ENCODE assay signal across 10 cellular contexts in genomic region chrX:16081357-16081756, GRCh38. TPM values are rescaled to one million over a fixed set of nuclear protein-coding genes. Genes with fewer than 3 reads are reported as not detected.
"Had no signal": no experiment of that assay in that cellular context is flagged by ENCODE, and none has a peak within 500 bp of the region (broad histone marks: within the 10 kb centered on the region; RNA-seq: fewer than 3 reads in every experiment).

No MANE protein-coding gene starts in this region.

- H3K27ac Mint-ChIP-seq: GM23338, H9, IgD-negative memory B cell had no signal

- H3K4me3 ChIP-seq: GM23338 had no signal

- H3K4me3 Mint-ChIP-seq: GM23338, H9, IgD-negative memory B cell had no signal

- ATAC-seq: GM23338, HepG2 had no signal

- DNase-seq: H9, HCEC 1CT, KBM-7 had no signal

- H3K36me3 Mint-ChIP-seq: IgD-negative memory B cell had no signal

- FAIRE-seq: H54, HepG2 had no signal

- H3K9me3 Mint-ChIP-seq: GM23338 had no signal

- H3K27ac ChIP-seq: HL-60, KMS-11 had no signal

- H3K4me1 Mint-ChIP-seq: IgD-negative memory B cell had no signal

RNA-seq across cellular contexts. Expression of gene GRPR, which starts 42.0 kb away (rescaled TPM):
- total RNA-seq: HT1080 had no signal
